17 cellular contexts compared by ENCODE assay signal in the genomic region with DNA sequence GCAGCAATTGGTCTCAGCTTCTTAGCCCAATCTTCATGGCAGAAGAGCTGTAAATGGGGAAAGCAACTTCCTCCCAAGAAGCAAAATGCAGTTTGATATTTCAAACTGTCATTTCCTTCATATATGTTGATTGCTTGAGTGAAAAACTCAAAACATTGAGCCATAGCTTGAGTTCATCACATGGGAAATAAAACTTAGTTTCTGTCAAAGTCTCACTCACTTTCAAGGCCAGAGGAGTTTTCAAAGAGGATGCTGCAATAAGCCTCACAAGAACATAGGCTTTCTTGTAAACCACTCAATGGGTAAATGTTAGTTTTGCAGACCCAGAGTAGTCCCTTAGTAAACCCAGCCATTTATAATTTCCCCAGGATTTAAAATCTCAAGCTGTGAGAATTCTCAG.
"Had no signal": no experiment of that assay in that cellular context is flagged by ENCODE, and none has a peak within 500 bp of the region (broad histone marks: within the 10 kb centered on the region; RNA-seq: fewer than 3 reads in every experiment).

No MANE protein-coding gene starts in this region.

- DNase-seq: activated effector memory CD4-positive, alpha-beta T cell treated with anti-CD3 and anti-CD28 coated beads, Interleukin-2, amount 50 U/mL, for 16 hours; activated T-cell treated with anti-CD3 and anti-CD28 coated beads, Interleukin-2, amount 50 U/mL, for 1 hour; adrenal gland; dermis blood vessel endothelial cell; effector memory CD8-positive, alpha-beta T cell; foreskin melanocyte; kidney glomerular epithelial cell; mesenchymal stem cell; right cardiac atrium; stimulated activated CD4-positive, alpha-beta T cell treated with anti-CD3 and anti-CD28 coated beads, Interleukin-15, amount 100 ng/mL, for 24 hours; stimulated activated CD4-positive, alpha-beta T cell treated with anti-CD3 and anti-CD28 coated beads, Interleukin-4, amount 100 ng/mL, for 1 hour; stimulated activated naive CD4-positive, alpha-beta T cell treated with Interleukin-2 at 50 U/mL for 16 hours; substantia nigra had no signal

- H3K27ac ChIP-seq: adrenal gland, skin epidermis, tibial nerve, vagina had no signal

- H3K27ac Mint-ChIP-seq: effector memory CD8-positive, alpha-beta T cell; progenitor cell of endocrine pancreas had no signal

- ATAC-seq: effector memory CD8-positive, alpha-beta T cell; right cardiac atrium had no signal

- H3K9me3 Mint-ChIP-seq: effector memory CD8-positive, alpha-beta T cell had no signal

- H3K4me3 Mint-ChIP-seq: effector memory CD8-positive, alpha-beta T cell had no signal

- H3K4me1 ChIP-seq: adrenal gland, tibial nerve, vagina had no signal

- H3K27me3 Mint-ChIP-seq: effector memory CD8-positive, alpha-beta T cell; progenitor cell of endocrine pancreas had no signal

- H3K9me3 ChIP-seq: adrenal gland, tibial nerve, vagina had no signal

- H3K27me3 ChIP-seq: adrenal gland, tibial nerve, vagina had no signal

- H3K4me3 ChIP-seq: adrenal gland, skin epidermis, tibial nerve, vagina had no signal

- H3K36me3 ChIP-seq: adrenal gland, tibial nerve, vagina had no signal
